Comparison of ENCODE assay signal across 9 cellular contexts in the genomic region with DNA sequence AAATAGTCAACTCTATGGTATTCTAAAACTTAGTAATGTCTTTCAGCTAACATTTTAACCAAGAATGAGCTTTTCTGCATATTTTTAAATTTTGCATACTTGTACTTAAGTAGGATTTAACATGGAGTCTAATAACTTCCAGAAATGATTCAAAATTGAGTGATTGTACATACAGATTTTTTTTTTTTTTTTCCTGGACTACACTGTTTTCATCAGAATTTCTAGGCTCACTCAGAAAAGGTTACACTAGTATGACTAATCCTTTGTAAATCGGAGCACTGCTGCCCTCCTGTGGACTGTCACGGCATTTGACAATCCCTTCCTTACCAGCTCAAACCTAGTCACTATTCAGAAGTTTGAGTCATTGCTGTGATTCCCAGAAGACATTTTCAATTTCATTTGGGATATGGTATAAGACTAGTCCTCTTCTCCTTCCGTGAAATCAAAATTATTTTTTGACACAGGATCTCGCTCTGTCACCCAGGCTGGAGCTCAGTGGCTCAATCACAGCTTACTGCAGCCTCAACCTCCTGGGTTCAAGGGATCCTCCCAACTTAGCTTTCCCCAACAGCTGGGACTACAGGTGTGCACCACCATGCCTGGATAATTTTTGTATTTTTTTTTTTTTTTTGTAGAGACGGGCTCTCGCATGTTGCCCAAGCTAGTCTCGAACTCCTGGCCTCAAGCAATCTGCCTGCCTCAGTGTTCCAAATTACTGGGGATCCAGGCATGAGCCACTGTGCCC. TPM values are rescaled to one million over a fixed set of nuclear protein-coding genes. Genes with fewer than 3 reads are reported as not detected.
DNase-seq lines count a peak whose midpoint lies in the region; ATAC-seq and TF ChIP-seq lines count a peak whose summit lies in the region.
"Had no signal": no experiment of that assay in that cellular context is flagged by ENCODE, and none has a peak within 500 bp of the region (broad histone marks: within the 10 kb centered on the region; RNA-seq: fewer than 3 reads in every experiment).

No MANE protein-coding gene starts in this region.

- no peaks in the 10 kb centered on the region for H4K20me1 ChIP-seq in GM23248 (ENCODE audit: insufficient read depth)
- H4K20me1 ChIP-seq in Loucy (ENCODE audit: insufficient read depth, low read length, poor library complexity, severe bottlenecking): peaks cover 47% of the 10 kb centered on the region

- H3K27ac ChIP-seq in GM23248 (peak overlapping the region; percentile 19), SK-N-MC (no peak overlapping the region; the same call in 1 of the 2 replicates), trophoblast cell (ENCODE audit: low read depth, low read length) (no peak overlapping the region), upper lobe of right lung (no peak overlapping the region)

- no peaks in the 10 kb centered on the region for H3K9me3 Mint-ChIP-seq in activated naive CD4-positive, alpha-beta T cell treated with anti-CD3 and anti-CD28 coated beads for 36 hours
- H3K9me3 Mint-ChIP-seq: dendritic cell treated with granulocyte-macrophage colony-stimulating factor and Interleukin-4, amounts not matched to agents 40 ng/mL and 50 ng/mL, for 4 days had no signal

- no peak overlapping the region for H2BK12ac ChIP-seq in trophoblast cell (ENCODE audit: low read length)

- TF ChIP-seq CTCF in Loucy (conservative IDR thresholded peaks at IDR 0.05; ENCODE audit: low read length) (peak; percentile 88), upper lobe of right lung (IDR thresholded peaks at IDR 0.05) (peak; percentile 89)

- H4K91ac ChIP-seq in trophoblast cell (ENCODE audit: low read depth, low read length): no peak overlapping the region

- WGBS in GM23248 (ENCODE audit: low coverage in 1 of 2, low lambda C conversion rate in 2 of 2, missing lambda C conversion rate in 2 of 2), 2 experiments: 42 to 48% methylated on average over 7 of the region's 7 CpGs
- WGBS in trophoblast cell (ENCODE audit: extremely low coverage, insufficient coverage, insufficient read length): no CpG with 5 or more reads among the region's 7 CpGs

- no peaks in the 10 kb centered on the region for H3K79me2 ChIP-seq in GM23248 (ENCODE audit: insufficient read depth)
- H3K79me2 ChIP-seq in Loucy (ENCODE audit: insufficient read depth, low read length): no peaks in the 10 kb centered on the region
- H3K79me2 ChIP-seq in trophoblast cell (ENCODE audit: control insufficient read depth, insufficient read depth, low read length, poor library complexity): no peaks in the 10 kb centered on the region

- peaks cover 16% of the 10 kb centered on the region for H3K36me3 ChIP-seq in GM23248 (ENCODE audit: low read depth)
- peaks cover 43% of the 10 kb centered on the region; the same call in 1 of the 2 replicates for H3K36me3 ChIP-seq in Loucy (ENCODE audit: insufficient read depth, low read length)
- peaks cover 16% of the 10 kb centered on the region for H3K36me3 ChIP-seq in SK-N-MC (ENCODE audit: insufficient read depth, low read length)
- peaks cover 0 to 1% of the 10 kb centered on the region in 2 experiments for H3K36me3 ChIP-seq in trophoblast cell (ENCODE audit: control insufficient read depth in 1 of 2, insufficient read depth in 2 of 2, low read length in 2 of 2)
- H3K36me3 ChIP-seq in upper lobe of right lung: peaks cover 65% of the 10 kb centered on the region

- H3K14ac ChIP-seq in trophoblast cell (ENCODE audit: low read length): no peak overlapping the region

- peaks cover 29% of the 10 kb centered on the region for H3K4me1 Mint-ChIP-seq in activated naive CD4-positive, alpha-beta T cell treated with anti-CD3 and anti-CD28 coated beads for 36 hours (ENCODE audit: low read depth)

- H2BK5ac ChIP-seq in trophoblast cell (ENCODE audit: low read depth, low read length, poor library complexity): no peak overlapping the region

- H3K27me3 ChIP-seq in GM23248 (replicated peaks; ENCODE audit: insufficient read depth) (no peaks in the 10 kb centered on the region), Loucy (ENCODE audit: insufficient read depth, low read length, poor library complexity, severe bottlenecking) (no peaks in the 10 kb centered on the region), trophoblast cell (ENCODE audit: insufficient read depth, low read length) (no peaks in the 10 kb centered on the region), upper lobe of right lung (no peaks in the 10 kb centered on the region)

- no peak overlapping the region for H3K18ac ChIP-seq in trophoblast cell (ENCODE audit: low read length)

- H4K12ac ChIP-seq in trophoblast cell (ENCODE audit: low read depth, low read length): no peak overlapping the region

- no peaks in the 10 kb centered on the region for H3K9me3 ChIP-seq in GM23248 (ENCODE audit: low read depth)
- no peaks in the 10 kb centered on the region for H3K9me3 ChIP-seq in Loucy (ENCODE audit: insufficient read depth, low read depth, low read length)
- H3K9me3 ChIP-seq in SK-N-MC (ENCODE audit: low read depth, low read length): no peaks in the 10 kb centered on the region
- no peaks in the 10 kb centered on the region for H3K9me3 ChIP-seq in trophoblast cell (ENCODE audit: insufficient read depth, low read depth, low read length)
- H3K9me3 ChIP-seq in upper lobe of right lung: no peaks in the 10 kb centered on the region

- peak; percentile 73 for DNase-seq in DMS153 treated with DMSO at 0.1 percent for 48 hours (lab: John Stamatoyannopoulos, UW; ENCODE audit: unreplicated experiment)
- peak; percentile 90 for DNase-seq in GM23248
- peak; percentile 30 for DNase-seq in SK-N-MC (ENCODE audit: low read depth, low spot score)
- DNase-seq in activated naive CD4-positive, alpha-beta T cell treated with anti-CD3 and anti-CD28 coated beads for 36 hours: peak; percentile 94
- peak; percentile 81 for DNase-seq in glomerular visceral epithelial cell (ENCODE audit: extremely low spot score)
- peak; percentile 95 to 96 for DNase-seq in trophoblast cell
- DNase-seq in upper lobe of right lung: peak; percentile 79

- no peak overlapping the region for H3K4ac ChIP-seq in trophoblast cell (ENCODE audit: low read depth, low read length)

- H3K4me1 ChIP-seq in GM23248 (ENCODE audit: insufficient read depth) (peaks cover 11% of the 10 kb centered on the region; the same call in 1 of the 2 replicates), Loucy (ENCODE audit: insufficient read depth, low read length, poor library complexity, severe bottlenecking) (peaks cover 25% of the 10 kb centered on the region), trophoblast cell (ENCODE audit: control insufficient read depth in 1 of 2, insufficient read depth in 2 of 2, low read length in 2 of 2) (no peaks in the 10 kb centered on the region), upper lobe of right lung (peaks cover 14% of the 10 kb centered on the region)

- CTCF ChIA-PET in activated naive CD4-positive, alpha-beta T cell treated with anti-CD3 and anti-CD28 coated beads for 36 hours (lab: Charles Lee): interaction anchor here (0.6 to 2.7 kb wide), 55 partner anchors 9 to 1439 kb away, joined by 3 to 34 read pairs (median 4); no protein-coding TSS in a partner anchor

- peaks cover 9% of the 10 kb centered on the region; the same call in 1 of the 2 replicates for H3F3A ChIP-seq in GM23248 (ENCODE audit: insufficient read depth)
- peaks cover 6% of the 10 kb centered on the region; the same call in 1 of the 2 replicates for H3F3A ChIP-seq in Loucy (ENCODE audit: low read depth)

- no peak overlapping the region for H3K27ac Mint-ChIP-seq in activated naive CD4-positive, alpha-beta T cell treated with anti-CD3 and anti-CD28 coated beads for 36 hours
- H3K27ac Mint-ChIP-seq: dendritic cell treated with granulocyte-macrophage colony-stimulating factor and Interleukin-4, amounts not matched to agents 40 ng/mL and 50 ng/mL, for 4 days had no signal

- no peak overlapping the region for H3K23ac ChIP-seq in trophoblast cell (ENCODE audit: low read length)

- H2AFZ ChIP-seq in GM23248 (no peak overlapping the region), Loucy (ENCODE audit: low read length) (no peak overlapping the region), trophoblast cell (ENCODE audit: insufficient read depth, low read length, poor library complexity) (no peak overlapping the region)

- no peaks in the 10 kb centered on the region for H3K79me1 ChIP-seq in trophoblast cell (ENCODE audit: low read length)

- H2BK120ac ChIP-seq in trophoblast cell (ENCODE audit: insufficient read depth, low read length, poor library complexity): no peak overlapping the region

- H4K8ac ChIP-seq in trophoblast cell (ENCODE audit: low read depth, low read length): peak overlapping the region; percentile 28

- H3K9ac ChIP-seq in GM23248 (0 out of 2 replicates have a peak overlapping the region, but pooled peaks have one; percentile 22), Loucy (ENCODE audit: low read depth, low read length, poor library complexity, severe bottlenecking) (no peak overlapping the region), SK-N-MC (ENCODE audit: insufficient read length) (no peak overlapping the region), trophoblast cell (ENCODE audit: low read length) (no peak overlapping the region)

- H3K4me3 Mint-ChIP-seq in activated naive CD4-positive, alpha-beta T cell treated with anti-CD3 and anti-CD28 coated beads for 36 hours: no peak overlapping the region
- H3K4me3 Mint-ChIP-seq: dendritic cell treated with granulocyte-macrophage colony-stimulating factor and Interleukin-4, amounts not matched to agents 40 ng/mL and 50 ng/mL, for 4 days had no signal

- H3K27me3 Mint-ChIP-seq in activated naive CD4-positive, alpha-beta T cell treated with anti-CD3 and anti-CD28 coated beads for 36 hours (ENCODE audit: low read depth): no peaks in the 10 kb centered on the region
- H3K27me3 Mint-ChIP-seq: dendritic cell treated with granulocyte-macrophage colony-stimulating factor and Interleukin-4, amounts not matched to agents 40 ng/mL and 50 ng/mL, for 4 days had no signal

- intact Hi-C loops in activated naive CD4-positive, alpha-beta T cell treated with anti-CD3 and anti-CD28 coated beads for 36 hours (cut with micrococcal nuclease): loop anchor here (1.0 to 2.0 kb wide), 6 partner anchors 29 to 177 kb away; partner anchors contain the start of gene CD46
- intact Hi-C loops in upper lobe of right lung (cut with DNase I): no loop called here

- peak; percentile 92 for ATAC-seq in upper lobe of right lung

- H3K4me2 ChIP-seq in GM23248 (ENCODE audit: unreplicated experiment): no peak overlapping the region
- no peak overlapping the region for H3K4me2 ChIP-seq in Loucy (ENCODE audit: low read depth, low read length, poor library complexity, severe bottlenecking)
- no peak overlapping the region for H3K4me2 ChIP-seq in trophoblast cell (ENCODE audit: low read length)

- in situ Hi-C loops in GM23248 (cut with MboI): no loop called here

- H3K4me3 ChIP-seq in GM23248: no peak overlapping the region
- H3K4me3 ChIP-seq in Loucy (ENCODE audit: low read length, poor library complexity, severe bottlenecking): no peak overlapping the region
- no peak overlapping the region for H3K4me3 ChIP-seq in SK-N-MC
- H3K4me3 ChIP-seq in trophoblast cell (ENCODE audit: low read depth, low read length): no peak overlapping the region
- H3K4me3 ChIP-seq in upper lobe of right lung: no peak overlapping the region

- H2AK5ac ChIP-seq in trophoblast cell (ENCODE audit: low read length): no peak overlapping the region

- H3K9me2 ChIP-seq in GM23248 (ENCODE audit: insufficient read depth) (no peaks in the 10 kb centered on the region), Loucy (replicated peaks; ENCODE audit: low read depth, low read length) (no peaks in the 10 kb centered on the region)

- H3K36me3 Mint-ChIP-seq in activated naive CD4-positive, alpha-beta T cell treated with anti-CD3 and anti-CD28 coated beads for 36 hours (ENCODE audit: low read depth): peaks cover 6% of the 10 kb centered on the region

RNA-seq across cellular contexts. Expression of gene CD46, which starts 45.5 kb away (rescaled TPM):
- total RNA-seq in GM23248 (2014; rRNA removed; shearing (Covaris generic)): 49.2 and 54.3 TPM in 2 replicates
- 110 and 117 TPM in 2 replicates for polyA plus RNA-seq in GM23248 (2016; fragmentation: Nextera tagmentation; extraction: Ambion mirVana)
- total RNA-seq in activated naive CD4-positive, alpha-beta T cell treated with anti-CD3 and anti-CD28 coated beads for 36 hours: 10 to 100 TPM; 91.0 to 93.4 TPM
- polyA plus RNA-seq in trophoblast cell (2013): 93.3 and 100 TPM in 2 replicates
- 335 TPM for total RNA-seq in upper lobe of right lung

Comparison
In these comparisons a context has a peak if more than half of its experiments do, and no peak if none do; other contexts are left out.
1. DNase-seq: peak in every context shown above with its lines; median percentile 96 in trophoblast cell; 94 in activated naive CD4-positive, alpha-beta T cell treated with anti-CD3 and anti-CD28 coated beads for 36 hours; 90 in GM23248; 81 in glomerular visceral epithelial cell; 79 in upper lobe of right lung; 73 in DMS153 treated with DMSO at 0.1 percent for 48 hours; 30 in SK-N-MC.